In the genomic region with DNA sequence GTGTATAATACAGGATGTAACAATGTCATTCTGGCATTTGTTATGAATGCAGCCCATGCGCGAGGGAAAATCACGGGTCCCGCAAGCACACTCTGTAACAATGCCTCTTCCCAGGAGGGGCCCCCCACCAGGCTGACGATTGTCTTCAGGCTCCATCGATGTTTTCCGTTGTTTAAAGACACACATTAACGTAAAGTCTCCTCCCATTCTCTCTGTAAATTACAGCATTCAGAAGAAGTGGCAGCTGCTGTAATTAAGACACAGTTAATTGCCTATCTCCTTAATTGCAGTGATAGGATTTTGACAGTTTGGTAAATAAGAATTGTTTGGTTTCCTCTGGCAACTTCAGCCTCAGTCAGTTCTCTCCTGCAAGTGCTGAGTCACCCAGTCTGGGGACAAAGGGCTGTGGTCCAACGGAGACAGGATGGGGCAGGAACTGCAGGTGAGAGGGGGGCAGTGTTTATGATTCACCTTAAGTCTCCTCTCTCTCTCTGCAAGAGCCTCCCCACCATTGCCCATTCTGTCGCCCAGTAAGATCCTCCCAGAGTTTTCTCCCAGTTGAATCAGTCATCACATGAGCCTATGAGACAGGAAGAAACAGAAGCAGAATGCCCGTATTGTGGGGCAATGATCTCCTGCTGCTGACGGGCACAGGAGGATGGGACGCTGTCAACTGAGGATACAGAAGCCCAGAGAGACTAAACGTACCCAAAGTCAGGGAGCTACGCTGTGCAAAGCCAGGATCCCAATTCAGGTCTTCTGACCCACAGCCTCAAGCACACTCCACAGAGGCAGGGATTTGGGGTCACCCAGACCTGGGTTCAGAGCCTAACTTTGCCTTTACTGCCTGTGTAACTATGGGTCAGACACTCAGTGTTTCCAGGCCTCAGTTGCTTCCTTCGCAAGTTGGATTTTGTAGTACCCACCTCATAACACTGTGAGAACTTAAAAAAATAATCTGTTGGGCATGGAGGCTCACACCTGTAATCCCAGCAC, we compare ENCODE assay signal across 8 cellular contexts.
DNase-seq lines count a peak whose midpoint lies in the region; ATAC-seq, FAIRE-seq and TF ChIP-seq lines count a peak whose summit lies in the region.

No MANE protein-coding gene starts in this region.

- no peak overlapping the region for H3K23ac ChIP-seq in H9 (ENCODE audit: insufficient read length, low read depth, low read length)
- H3K23ac ChIP-seq in mesenchymal stem cell (ENCODE audit: low read length in 2 of 2), result no peak overlapping the region

- peak overlapping the region; percentile 94 to 97 (median 94) for H3K27ac Mint-ChIP-seq in H9

- no peak overlapping the region for H3K4ac ChIP-seq in H9 (ENCODE audit: low read depth, low read length)
- peak overlapping the region in 1 of 2 experiments; percentile 24 for H3K4ac ChIP-seq in mesenchymal stem cell (ENCODE audit: low read depth in 1 of 2, low read length in 2 of 2)

- no peak overlapping the region for H2BK120ac ChIP-seq in H9 (ENCODE audit: low read depth, low read length, poor library complexity, severe bottlenecking)
- H2BK120ac ChIP-seq in mesenchymal stem cell (ENCODE audit: low read depth, low read length), result no peak overlapping the region

- peak overlapping the region; percentile 28 to 36; a peak in 2 of 5 replicates for H3K4me3 Mint-ChIP-seq in H9

- no peak overlapping the region for H3K9ac ChIP-seq in H9 (ENCODE audit: extremely low read depth, insufficient read length, low read length)
- H3K9ac ChIP-seq in K562 (ENCODE audit: insufficient read depth in 1 of 2, low read depth in 2 of 2, low read length in 2 of 2), result peak overlapping the region; percentile 11 to 68; a peak in 1 of 4 replicates
- H3K9ac ChIP-seq in mesenchymal stem cell (ENCODE audit: low read length), result peak overlapping the region; percentile 36

- H3K9me3 Mint-ChIP-seq in H9, result no peaks in the 10 kb centered on the region

- H2AFZ ChIP-seq in H9 (ENCODE audit: low read length) (no peak overlapping the region), K562 (ENCODE audit: low read depth, low read length) (peak overlapping the region; percentile 92), mesenchymal stem cell (ENCODE audit: low read depth, low read length) (peak overlapping the region; percentile 57)

- H4K8ac ChIP-seq in H9 (replicated peaks; ENCODE audit: insufficient read length, low read depth, low read length) (no peak overlapping the region), mesenchymal stem cell (ENCODE audit: low read length) (peak overlapping the region; percentile 47)

- H3K4me1 Mint-ChIP-seq in H9, result peaks cover 28 to 31% of the 10 kb centered on the region in 2 experiments

- H3K4me2 ChIP-seq in H9 (ENCODE audit: insufficient read depth, insufficient read length, low read length) (peak overlapping the region; percentile 1), K562 (ENCODE audit: insufficient read depth, low read length) (peak overlapping the region; percentile 64), mesenchymal stem cell (ENCODE audit: low read length, poor library complexity, severe bottlenecking) (peak overlapping the region; percentile 41)

- H3K27me3 ChIP-seq in H9 (ENCODE audit: insufficient read depth, low read length), result no peaks in the 10 kb centered on the region
- H3K27me3 ChIP-seq in K562 (ENCODE audit: control insufficient read depth in 2 of 2, insufficient read depth in 2 of 2, low read length in 2 of 2), result no peaks in the 10 kb centered on the region
- H3K27me3 ChIP-seq in mesenchymal stem cell (ENCODE audit: control insufficient read depth in 1 of 2, insufficient read depth in 1 of 2, low read length in 2 of 2), result no peaks in the 10 kb centered on the region

- H3K18ac ChIP-seq in H9 (ENCODE audit: insufficient read length, low read depth, low read length) (peak overlapping the region; percentile 85), mesenchymal stem cell (ENCODE audit: low read depth in 1 of 2, low read length in 2 of 2) (peak overlapping the region; percentile 17 to 54)

- no peaks in the 10 kb centered on the region for H4K20me1 ChIP-seq in H9 (ENCODE audit: control insufficient read depth, insufficient read depth, insufficient read length)
- H4K20me1 ChIP-seq in K562 (replicated peaks; ENCODE audit: control insufficient read depth, insufficient read depth, low read length), result no peaks in the 10 kb centered on the region

- H2BK12ac ChIP-seq in H9 (ENCODE audit: insufficient read length, low read depth, low read length) (peak overlapping the region; percentile 40), mesenchymal stem cell (ENCODE audit: low read length in 2 of 2) (peak overlapping the region; percentile 37 to 72)

- H3K14ac ChIP-seq in H9 (ENCODE audit: insufficient read depth, low read length) (peak overlapping the region; percentile 70; the same call in 1 of the 2 replicates), mesenchymal stem cell (ENCODE audit: low read length in 2 of 2) (no peak overlapping the region)

- H3K79me1 ChIP-seq in H9 (ENCODE audit: insufficient read depth, low read depth, low read length, poor library complexity, severe bottlenecking) (no peaks in the 10 kb centered on the region), mesenchymal stem cell (replicated peaks; ENCODE audit: low read length, poor library complexity, severe bottlenecking) (no peaks in the 10 kb centered on the region)

- no CpG with 5 or more reads among the region's 16 CpGs for WGBS in H9 (ENCODE audit: extremely low coverage, insufficient read length, low lambda C conversion rate)
- WGBS in K562 (ENCODE audit: insufficient coverage, low coverage, missing lambda C conversion rate), result 43% methylated on average over 16 of the region's 16 CpGs
- whole genome bisulfite sequencing in mesenchymal stem cell, result 63% methylated on average over 15 of the region's 16 CpGs

- in situ Hi-C loops in K562 (cut with MboI), result no loop called here

- peak overlapping the region; percentile 56 for H4K5ac ChIP-seq in H9 (ENCODE audit: insufficient read length, low read depth, low read length)

- BruUV-seq in K562 (replicated peaks; lab: Mats Ljungman, UMichigan), result no TSS peak

- peak; percentile 76 for FAIRE-seq in K562 (lab: Jason Lieb, UNC)

- H3T11ph ChIP-seq in H9 (ENCODE audit: low read length), result no peak overlapping the region

- no peak overlapping the region for H3K4me3 ChIP-seq in K562
- no peak overlapping the region for H3K4me3 ChIP-seq in mesenchymal stem cell (ENCODE audit: insufficient read depth in 1 of 2, low read depth in 1 of 2, low read length in 2 of 2)

- peak; percentile 45 for TF ChIP-seq EP300 in K562 (IDR thresholded peaks at IDR 0.05; ENCODE audit: low read length)

- no peak for TF ChIP-seq POLR2A in K562 (conservative IDR thresholded peaks at IDR 0.05)

- H3K4me1 ChIP-seq in H9 (ENCODE audit: insufficient read depth, low read length), result peaks cover 3% of the 10 kb centered on the region; the same call in 1 of the 2 replicates
- H3K4me1 ChIP-seq in K562 (replicated peaks in 1 of 2; ENCODE audit: control insufficient read depth in 2 of 2, insufficient read depth in 2 of 2, low read length in 2 of 2), result peaks cover 22 to 29% of the 10 kb centered on the region in 2 experiments
- H3K4me1 ChIP-seq in mesenchymal stem cell (ENCODE audit: control insufficient read depth, insufficient read depth, low read depth, low read length), result peaks cover 7% of the 10 kb centered on the region

- TF ChIP-seq CTCF in H9 (conservative IDR thresholded peaks at IDR 0.05) (0 out of 3 replicates have a peak, but pooled peaks have one; percentile 10), K562 (IDR thresholded peaks at IDR 0.05 in 2 of 3, conservative IDR thresholded peaks at IDR 0.05 in 1 of 3; ENCODE audit: insufficient read depth in 2 of 3, low read depth in 1 of 3, low read length in 3 of 3) (no peak)

- H2BK15ac ChIP-seq in H9 (ENCODE audit: low read depth, low read length) (no peak overlapping the region), mesenchymal stem cell (ENCODE audit: low read depth, poor library complexity, severe bottlenecking) (peak overlapping the region; percentile 33)

- no peaks in the 10 kb centered on the region for H3K36me3 ChIP-seq in K562 (ENCODE audit: control insufficient read depth, insufficient read depth, low read length)
- H3K36me3 ChIP-seq in mesenchymal stem cell (ENCODE audit: control insufficient read depth in 1 of 2, insufficient read depth in 2 of 2, low read depth in 1 of 2, low read length in 2 of 2), result no peaks in the 10 kb centered on the region

- H4K91ac ChIP-seq in H9 (ENCODE audit: insufficient read length, low read depth, low read length) (peak overlapping the region; percentile 76), mesenchymal stem cell (ENCODE audit: low read length) (peak overlapping the region; percentile 79)

- POLR2A ChIA-PET in K562 (lab: Yijun Ruan, JAX), result interaction anchor here (1.5 to 1.8 kb wide), 2 partner anchors 10 to 19 kb away, joined by 3 to 4 read pairs; no protein-coding TSS in a partner anchor

- CTCF ChIA-PET in K562 (lab: Yijun Ruan, JAX; ENCODE audit: low intra/inter-chr PET ratio), result no interaction called here

- no peaks in the 10 kb centered on the region for H3K9me3 ChIP-seq in H9 (ENCODE audit: control insufficient read depth, low read depth, low read length)
- no peaks in the 10 kb centered on the region for H3K9me3 ChIP-seq in K562 (replicated peaks; ENCODE audit: control insufficient read depth, insufficient read depth, low read depth, low read length)
- no peaks in the 10 kb centered on the region for H3K9me3 ChIP-seq in mesenchymal stem cell (ENCODE audit: control insufficient read depth, low read length)

- H3K79me2 ChIP-seq in H9 (ENCODE audit: insufficient read depth, low read length), result no peaks in the 10 kb centered on the region
- H3K79me2 ChIP-seq in K562 (ENCODE audit: control insufficient read depth, insufficient read depth, low read length), result no peaks in the 10 kb centered on the region

- no peaks in the 10 kb centered on the region for H3K36me3 Mint-ChIP-seq in H9 (ENCODE audit: insufficient read depth in 1 of 3, low read depth in 3 of 3)

- H2AK5ac ChIP-seq in H9 (ENCODE audit: insufficient read length, low read length), result no peak overlapping the region
- peak overlapping the region; percentile 49 for H2AK5ac ChIP-seq in mesenchymal stem cell (ENCODE audit: low read length, severe bottlenecking)

- ATAC-seq in K562, result peak; percentile 78
- no peak for ATAC-seq in GM21515 (IDR thresholded peaks at IDR 0.05; ENCODE audit: unreplicated experiment)
- no peak for ATAC-seq in GM18873 (IDR thresholded peaks at IDR 0.05; ENCODE audit: low FRiP score, unreplicated experiment)
- ATAC-seq in HG03095 (IDR thresholded peaks at IDR 0.05; ENCODE audit: unreplicated experiment), result no peak

- H2BK20ac ChIP-seq in H9 (ENCODE audit: low read depth, low read length, poor library complexity, severe bottlenecking), result no peak overlapping the region

- TF ChIP-seq RAD21 in K562 (CRISPR knock-in tag; conservative IDR thresholded peaks at IDR 0.05 in 1 of 2, IDR thresholded peaks at IDR 0.05 in 1 of 2), result no peak; a peak in 1 of 4 replicates

- no peak overlapping the region for H3K56ac ChIP-seq in H9 (ENCODE audit: insufficient read length, low read depth, low read length)

- intact Hi-C loops in K562 (cut with micrococcal nuclease), result no loop called here

- DNase-seq in H9 (peak; percentile 86), NCI-H2081 treated with DMSO at 0.1 percent for 48 hours (lab: John Stamatoyannopoulos, UW) (peak; percentile 92), K562 (ENCODE audit: extremely low read depth in 1 of 4, low spot score in 3 of 4) (peak; percentile 49 to 78 (median 61)), mesenchymal stem cell (no peak), HCEC 1CT (no peak)

- H3K27me3 Mint-ChIP-seq in H9 (ENCODE audit: low read depth), result no peaks in the 10 kb centered on the region

- H3K27ac ChIP-seq in H9 (ENCODE audit: insufficient read length, low read depth, low read length), result peak overlapping the region; percentile 0
- peak overlapping the region; percentile 16; the same call in 2 of the 3 replicates for H3K27ac ChIP-seq in K562 (ENCODE audit: extremely low read depth, low read depth, low read length)
- H3K27ac ChIP-seq in mesenchymal stem cell (ENCODE audit: low read length, poor library complexity, severe bottlenecking), result no peak overlapping the region

- H2BK5ac ChIP-seq in H9 (ENCODE audit: insufficient read length, low read length) (peak overlapping the region; percentile 36), mesenchymal stem cell (ENCODE audit: low read depth, low read length, poor library complexity, severe bottlenecking) (no peak overlapping the region)

- no peaks in the 10 kb centered on the region for H3K23me2 ChIP-seq in H9 (ENCODE audit: insufficient read length, low read depth, low read length, poor library complexity, severe bottlenecking)

- no peaks in the 10 kb centered on the region for H3K9me1 ChIP-seq in K562 (ENCODE audit: control insufficient read depth, insufficient read depth, low read length)

Comparison
In these comparisons a context has a peak if more than half of its experiments do, and no peak if none do; other contexts are left out.
1. DNase-seq: peak in H9 (single experiment), NCI-H2081 treated with DMSO at 0.1 percent for 48 hours (single experiment) and K562 (4 of 4); none in mesenchymal stem cell (single experiment) and HCEC 1CT (single experiment).
2. H3K4me2 ChIP-seq: peak in every context shown above with its lines; median percentile 64 in K562; 41 in mesenchymal stem cell; 1 in H9.